ENCODE assay signal across 9 cellular contexts in genomic region chr4:156972370-156972980, GRCh38. TPM values are rescaled to one million over a fixed set of nuclear protein-coding genes. Genes with fewer than 3 reads are reported as not detected.
DNase-seq lines count a peak whose midpoint lies in the region; ATAC-seq and TF ChIP-seq lines count a peak whose summit lies in the region.
"Had no signal": no experiment of that assay in that cellular context is flagged by ENCODE, and none has a peak within 500 bp of the region (broad histone marks: within the 10 kb centered on the region; RNA-seq: fewer than 3 reads in every experiment).

No MANE protein-coding gene starts in this region.

- intact Hi-C loops in breast epithelium (cut with DNase I; ENCODE audit: low total_unique reads) (no loop called here), left lung (cut with DNase I) (no loop called here)

- peak; percentile 47 for DNase-seq in LHCN-M2 (ENCODE audit: low read depth)
- DNase-seq in breast epithelium (ENCODE audit: low spot score in 2 of 2), result no peak
- DNase-seq in left lung, result no peak
- no peak for DNase-seq in dermis blood vessel endothelial cell
- DNase-seq in GM19240 (ENCODE audit: insufficient read length, low spot score), result no peak

- peak overlapping the region; percentile 94 to 95 for H3K27ac ChIP-seq in breast epithelium
- H3K27ac ChIP-seq in left lung, result peak overlapping the region; percentile 78 to 91
- peak overlapping the region; percentile 86 for H3K27ac ChIP-seq in stomach smooth muscle (ENCODE audit: low read length)

- TF ChIP-seq CTCF in breast epithelium (IDR thresholded peaks at IDR 0.05) (no peak), left lung (IDR thresholded peaks at IDR 0.05) (no peak)

- no peaks in the 10 kb centered on the region for H3K36me3 ChIP-seq in breast epithelium
- no peaks in the 10 kb centered on the region for H3K36me3 ChIP-seq in left lung
- H3K36me3 ChIP-seq in stomach smooth muscle (ENCODE audit: control insufficient read depth in 2 of 2, insufficient read depth in 2 of 2, low read length in 2 of 2), result no peaks in the 10 kb centered on the region

- no peaks in the 10 kb centered on the region for H3K9me3 ChIP-seq in breast epithelium
- no peaks in the 10 kb centered on the region for H3K9me3 ChIP-seq in left lung
- H3K9me3 ChIP-seq in stomach smooth muscle (ENCODE audit: control insufficient read depth in 2 of 2, low read length in 2 of 2), result no peaks in the 10 kb centered on the region
- H3K9me3 ChIP-seq: mucosa of descending colon had no signal

- no peak for TF ChIP-seq POLR2A in breast epithelium (IDR thresholded peaks at IDR 0.05)

- H3K4me3 ChIP-seq in breast epithelium (peak overlapping the region; percentile 79 to 85 (median 80)), left lung (peak overlapping the region; percentile 47 to 59), stomach smooth muscle (ENCODE audit: low read length in 2 of 2) (peak overlapping the region; percentile 77 to 97)

- peaks cover 0 to 8% of the 10 kb centered on the region in 2 donors for H3K4me1 ChIP-seq in breast epithelium
- H3K4me1 ChIP-seq in left lung, result peaks cover 4 to 39% of the 10 kb centered on the region in 2 donors
- H3K4me1 ChIP-seq in stomach smooth muscle (ENCODE audit: control insufficient read depth, insufficient read depth, low read length), result peaks cover 22% of the 10 kb centered on the region

- peak overlapping the region; percentile 76 to 83 for H3K9ac ChIP-seq in stomach smooth muscle (ENCODE audit: low read length in 2 of 2)

- H3K27me3 ChIP-seq in breast epithelium (no peaks in the 10 kb centered on the region), left lung (peaks cover 0 to 13% of the 10 kb centered on the region in 2 donors), stomach smooth muscle (ENCODE audit: control insufficient read depth in 1 of 2, insufficient read depth in 2 of 2, low read length in 2 of 2) (no peaks in the 10 kb centered on the region)

- ATAC-seq in left lung (peak; percentile 7), GM21786 (IDR thresholded peaks at IDR 0.05; ENCODE audit: unreplicated experiment) (no peak), HG02759 (IDR thresholded peaks at IDR 0.05; ENCODE audit: unreplicated experiment) (no peak)

RNA-seq across cellular contexts. Expression of gene PDGFC, which starts 0.9 kb away (rescaled TPM):
- 89.3 and 107 TPM in 2 replicates for total RNA-seq in LHCN-M2 (2014; rRNA removed)
- polyA plus RNA-seq in LHCN-M2 (2012), result 68.1 TPM
- 10 to 100 TPM; 32.4 to 59.7 (median 54.4) TPM for total RNA-seq in breast epithelium
- total RNA-seq in left lung, result 10 to 100 TPM; 22.4 to 35.7 TPM
- total RNA-seq in dermis blood vessel endothelial cell, result 27.1 and 47.3 TPM in 2 replicates
